In genomic region chr18:67104700-67105284, GRCh38 we compare ENCODE assay signal across 8 cellular contexts.
DNase-seq lines count a peak whose midpoint lies in the region; ATAC-seq and TF ChIP-seq lines count a peak whose summit lies in the region.

No MANE protein-coding gene starts in this region.

- no peaks in the 10 kb centered on the region for H3K4me1 ChIP-seq in DOHH2 (ENCODE audit: control insufficient read depth, low read length)

- no peak overlapping the region for H3K27ac ChIP-seq in DOHH2 (ENCODE audit: low read depth, low read length)

- no peak overlapping the region for H3K4me3 ChIP-seq in DOHH2 (ENCODE audit: low read length)

- peak; percentile 76 for TF ChIP-seq CTCF in DOHH2 (IDR thresholded peaks at IDR 0.05; ENCODE audit: low read depth, low read length, poor library complexity, severe bottlenecking)
- peak; percentile 72 for TF ChIP-seq CTCF in glutamatergic neuron (IDR thresholded peaks at IDR 0.05; ENCODE audit: partially characterized antibody, unreplicated experiment)

- H3K27me3 ChIP-seq in DOHH2 (ENCODE audit: control insufficient read depth, low read length): no peaks in the 10 kb centered on the region

- no peaks in the 10 kb centered on the region for H3K36me3 Mint-ChIP-seq in glutamatergic neuron (ENCODE audit: unreplicated experiment)

- peak overlapping the region; percentile 26 for H3K27ac Mint-ChIP-seq in glutamatergic neuron (ENCODE audit: unreplicated experiment)

- no peak overlapping the region for H3K4me3 Mint-ChIP-seq in glutamatergic neuron (ENCODE audit: unreplicated experiment)

- DNase-seq in NCI-H748 (lab: John Stamatoyannopoulos, UW; ENCODE audit: unreplicated experiment) (peak; percentile 95), glutamatergic neuron (peak; percentile 78), pulmonary artery endothelial cell (ENCODE audit: low read depth, low spot score) (peak; percentile 15), HuH-7.5 (ENCODE audit: low spot score) (no peak)
- DNase-seq in activated T-cell treated with anti-CD3 and anti-CD28 coated beads, Interleukin-2, amount 50 U/mL, for 1 hour: peak; percentile 22

- ATAC-seq in GM21360 (IDR thresholded peaks at IDR 0.05; ENCODE audit: unreplicated experiment): peak; percentile 91
- peak; percentile 59 for ATAC-seq in HG03558 (IDR thresholded peaks at IDR 0.05; ENCODE audit: extremely low read depth, unreplicated experiment)

- H3K79me2 ChIP-seq in DOHH2 (ENCODE audit: control insufficient read depth, low read length): no peaks in the 10 kb centered on the region

- H3K4me1 Mint-ChIP-seq in glutamatergic neuron (ENCODE audit: low read depth, unreplicated experiment): peaks cover 14% of the 10 kb centered on the region

- H4K20me1 ChIP-seq in DOHH2 (ENCODE audit: control insufficient read depth, insufficient read depth, low read depth, low read length): no peaks in the 10 kb centered on the region

- H3K9me3 Mint-ChIP-seq in glutamatergic neuron (ENCODE audit: unreplicated experiment): peaks cover 2% of the 10 kb centered on the region

- no peak overlapping the region for H3K4me2 ChIP-seq in DOHH2 (ENCODE audit: low read length)

- no peaks in the 10 kb centered on the region for H3K36me3 ChIP-seq in DOHH2 (ENCODE audit: control insufficient read depth, low read length)

- H3K9me3 ChIP-seq in DOHH2 (ENCODE audit: control insufficient read depth, insufficient read depth, low read length): no peaks in the 10 kb centered on the region

- H3K9me2 ChIP-seq in DOHH2 (replicated peaks; ENCODE audit: control insufficient read depth, low read length): no peaks in the 10 kb centered on the region

- H3K27me3 Mint-ChIP-seq in glutamatergic neuron (ENCODE audit: unreplicated experiment): peaks cover 1% of the 10 kb centered on the region

- H3F3A ChIP-seq in DOHH2 (ENCODE audit: control insufficient read depth, insufficient read depth): no peaks in the 10 kb centered on the region
